In the genomic region with DNA sequence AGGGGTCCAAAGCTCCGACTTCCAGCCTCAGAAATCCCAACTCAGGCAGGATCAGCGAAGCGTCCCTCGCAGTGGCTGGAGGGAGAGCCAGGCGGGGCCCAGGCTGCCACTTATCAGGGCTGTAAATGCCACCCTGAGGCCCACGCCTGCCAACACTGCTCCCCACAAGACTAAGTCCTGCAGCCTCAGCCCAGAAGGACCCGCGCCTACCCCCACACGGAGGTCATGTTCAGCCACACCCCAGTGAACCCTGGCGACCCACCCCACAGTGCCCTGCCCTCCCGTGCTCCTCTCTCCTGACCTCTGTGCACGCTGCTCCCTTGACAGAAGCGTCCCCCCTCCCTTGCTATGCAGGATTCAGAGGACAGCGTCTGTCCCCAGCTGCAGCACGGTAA, we compare ENCODE assay signal across 12 cellular contexts. TPM values are rescaled to one million over a fixed set of nuclear protein-coding genes. Genes with fewer than 3 reads are reported as not detected.
DNase-seq lines count a peak whose midpoint lies in the region; ATAC-seq and TF ChIP-seq lines count a peak whose summit lies in the region.
"Had no signal": no experiment of that assay in that cellular context is flagged by ENCODE, and none has a peak within 500 bp of the region (broad histone marks: within the 10 kb centered on the region; RNA-seq: fewer than 3 reads in every experiment).

No MANE protein-coding gene starts in this region.

- H3K27me3 Mint-ChIP-seq in GM23338 (ENCODE audit: insufficient read depth, low read depth, poor library complexity) (peaks cover 5% of the 10 kb centered on the region), glutamatergic neuron (ENCODE audit: unreplicated experiment) (peaks cover 10% of the 10 kb centered on the region)
- H3K27me3 Mint-ChIP-seq: naive thymus-derived CD4-positive, alpha-beta T cell had no signal

- H3K9me3 ChIP-seq in RWPE2 (ENCODE audit: severe bottlenecking) (no peaks in the 10 kb centered on the region), gastrocnemius medialis (no peaks in the 10 kb centered on the region), testis (no peaks in the 10 kb centered on the region)

- DNase-seq in GM23338 (ENCODE audit: low spot score) (no peak), RWPE2 (ENCODE audit: low spot score) (peak; percentile 56), glutamatergic neuron (no peak), gastrocnemius medialis (no peak), testis (no peak), islet precursor cell (no peak)
- DNase-seq: COR-L47; Kasumi-1; naive thymus-derived CD4-positive, alpha-beta T cell; NCI-H2081 treated with DMSO at 0.1 percent for 48 hours; T-helper 1 cell had no signal

- H3K4me1 Mint-ChIP-seq in GM23338 (peaks cover 26% of the 10 kb centered on the region), glutamatergic neuron (ENCODE audit: low read depth, unreplicated experiment) (peaks cover 36% of the 10 kb centered on the region)

- H3F3A ChIP-seq in GM23338 (replicated peaks; ENCODE audit: low read depth): no peaks in the 10 kb centered on the region

- no peaks in the 10 kb centered on the region for H3K9me2 ChIP-seq in GM23338 (ENCODE audit: insufficient read depth)

- 85% methylated on average over 11 to 15 of the region's 15 CpGs for WGBS in testis, 2 donors

- in situ Hi-C loops in gastrocnemius medialis (cut with MboI; ENCODE audit: low sequenced_read_pairs in 4 of 4): loop anchor here in 1 of 4 donors (5.0 kb wide), 1 partner anchor 54 kb away; no protein-coding TSS in a partner anchor

- ATAC-seq in GM23338: no peak
- ATAC-seq in RWPE2 (ENCODE audit: low read depth): no peak
- ATAC-seq in gastrocnemius medialis: no peak
- no peak for ATAC-seq in activated CD4-positive, CD25-positive, alpha-beta regulatory T cell treated with anti-CD3 and anti-CD28 coated beads, Interleukin-2, amount 50 U/mL, for 24 hours
- ATAC-seq: naive thymus-derived CD4-positive, alpha-beta T cell had no signal

- intact Hi-C loops in gastrocnemius medialis (cut with DNase I; ENCODE audit: low total_unique reads): no loop called here
- intact Hi-C loops in testis (cut with DNase I; ENCODE audit: low total_unique reads): no loop called here

- no peaks in the 10 kb centered on the region for H3K27me3 ChIP-seq in GM23338 (ENCODE audit: insufficient read depth)
- no peaks in the 10 kb centered on the region for H3K27me3 ChIP-seq in RWPE2 (ENCODE audit: insufficient read depth, poor library complexity, severe bottlenecking)
- no peaks in the 10 kb centered on the region for H3K27me3 ChIP-seq in gastrocnemius medialis
- H3K27me3 ChIP-seq in testis: no peaks in the 10 kb centered on the region

- 0 out of 2 replicates have a peak, but pooled peaks cover 3% of the 10 kb centered on the region for H3K79me2 ChIP-seq in GM23338 (replicated peaks; ENCODE audit: insufficient read depth)

- H3K27ac ChIP-seq in GM23338 (ENCODE audit: low read depth) (no peak overlapping the region), RWPE2 (ENCODE audit: poor library complexity, severe bottlenecking) (peak overlapping the region; percentile 78), gastrocnemius medialis (peak overlapping the region; percentile 93 to 99 (median 94)), testis (no peak overlapping the region)

- no peaks in the 10 kb centered on the region for H4K20me1 ChIP-seq in GM23338 (replicated peaks; ENCODE audit: insufficient read depth)

- H3K36me3 Mint-ChIP-seq in GM23338 (ENCODE audit: low read depth) (peaks cover 39% of the 10 kb centered on the region), glutamatergic neuron (ENCODE audit: unreplicated experiment) (no peaks in the 10 kb centered on the region)

- H3K27ac Mint-ChIP-seq in GM23338 (peak overlapping the region; percentile 86; the same call in 1 of the 2 replicates), glutamatergic neuron (ENCODE audit: unreplicated experiment) (peak overlapping the region; percentile 71)

- H3K4me2 ChIP-seq in GM23338: no peak overlapping the region

- H3K4me3 ChIP-seq in GM23338: no peak overlapping the region
- H3K4me3 ChIP-seq in RWPE2 (ENCODE audit: severe bottlenecking): no peak overlapping the region
- no peak overlapping the region for H3K4me3 ChIP-seq in gastrocnemius medialis
- H3K4me3 ChIP-seq in testis: no peak overlapping the region

- H3K36me3 ChIP-seq in GM23338 (ENCODE audit: insufficient read depth): no peaks in the 10 kb centered on the region
- peaks cover 23% of the 10 kb centered on the region for H3K36me3 ChIP-seq in RWPE2 (ENCODE audit: low read depth)
- H3K36me3 ChIP-seq in gastrocnemius medialis: no peaks in the 10 kb centered on the region
- H3K36me3 ChIP-seq in testis (ENCODE audit: low read depth, missing control alignments): no peaks in the 10 kb centered on the region

- H3K9me3 Mint-ChIP-seq in GM23338 (no peaks in the 10 kb centered on the region), glutamatergic neuron (ENCODE audit: unreplicated experiment) (peaks cover 17% of the 10 kb centered on the region)
- H3K9me3 Mint-ChIP-seq: naive thymus-derived CD4-positive, alpha-beta T cell had no signal

- H3K4me3 Mint-ChIP-seq in GM23338: no peak overlapping the region
- peak overlapping the region; percentile 73 for H3K4me3 Mint-ChIP-seq in glutamatergic neuron (ENCODE audit: unreplicated experiment)

- H3K4me1 ChIP-seq in GM23338 (ENCODE audit: insufficient read depth) (no peaks in the 10 kb centered on the region), RWPE2 (ENCODE audit: insufficient read depth, poor library complexity, severe bottlenecking) (peaks cover 34% of the 10 kb centered on the region), gastrocnemius medialis (peaks cover 26 to 40% of the 10 kb centered on the region in 2 donors), testis (peaks cover 18% of the 10 kb centered on the region)

- no peak for TF ChIP-seq POLR2A in gastrocnemius medialis (IDR thresholded peaks at IDR 0.05)
- TF ChIP-seq POLR2A in testis (IDR thresholded peaks at IDR 0.05): no peak

- TF ChIP-seq CTCF in GM23338 (conservative IDR thresholded peaks at IDR 0.05; ENCODE audit: low read depth in 2 of 2) (no peak), RWPE2 (IDR thresholded peaks at IDR 0.05; ENCODE audit: poor library complexity, severe bottlenecking) (no peak), glutamatergic neuron (IDR thresholded peaks at IDR 0.05; ENCODE audit: partially characterized antibody, unreplicated experiment) (no peak), gastrocnemius medialis (IDR thresholded peaks at IDR 0.05 in 4 of 5, conservative IDR thresholded peaks at IDR 0.05 in 1 of 5) (no peak), testis (IDR thresholded peaks at IDR 0.05) (no peak)

- H2AFZ ChIP-seq in GM23338: peak overlapping the region; percentile 52; the same call in 1 of the 2 replicates

TF ChIP-seq in GM23338, 12 proteins besides CTCF, POLR2A, EP300 and RAD21 (continues in another document):
- no peak for TF ChIP-seq NANOG (IDR thresholded peaks at IDR 0.05; ENCODE audit: borderline replicate concordance)
- TF ChIP-seq EZH2 (IDR thresholded peaks at IDR 0.05; ENCODE audit: low read depth, unreplicated experiment): no peak
- TF ChIP-seq POLR2AphosphoS5 (IDR thresholded peaks at IDR 0.05; ENCODE audit: low read depth): no peak
- no peak for TF ChIP-seq CREB1 (CRISPR knock-in tag; IDR thresholded peaks at IDR 0.05; ENCODE audit: low read depth)
- TF ChIP-seq, protein P1, sequence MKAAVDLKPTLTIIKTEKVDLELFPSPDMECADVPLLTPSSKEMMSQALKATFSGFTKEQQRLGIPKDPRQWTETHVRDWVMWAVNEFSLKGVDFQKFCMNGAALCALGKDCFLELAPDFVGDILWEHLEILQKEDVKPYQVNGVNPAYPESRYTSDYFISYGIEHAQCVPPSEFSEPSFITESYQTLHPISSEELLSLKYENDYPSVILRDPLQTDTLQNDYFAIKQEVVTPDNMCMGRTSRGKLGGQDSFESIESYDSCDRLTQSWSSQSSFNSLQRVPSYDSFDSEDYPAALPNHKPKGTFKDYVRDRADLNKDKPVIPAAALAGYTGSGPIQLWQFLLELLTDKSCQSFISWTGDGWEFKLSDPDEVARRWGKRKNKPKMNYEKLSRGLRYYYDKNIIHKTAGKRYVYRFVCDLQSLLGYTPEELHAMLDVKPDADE (IDR thresholded peaks at IDR 0.05): no peak

RNA-seq across cellular contexts. Expression of a gene that starts 3.1 kb away (rescaled TPM):
- total RNA-seq in GM23338 (2014; rRNA removed; shearing (Covaris generic)): 28.3 and 32.0 TPM in 2 replicates
- polyA plus RNA-seq in GM23338 (2016; fragmentation: Nextera tagmentation; extraction: Ambion mirVana) (84.8 and 93.6 TPM in 2 replicates), testis (ENCODE audit: insufficient read depth, low read depth, low replicate concordance) (23.7 TPM)
- total RNA-seq in glutamatergic neuron (ENCODE audit: unreplicated experiment) (56.6 TPM), gastrocnemius medialis (10 to 100 TPM; 25.4 to 46.4 (median 32.2) TPM), testis (10 to 100 TPM; 39.1 to 44.5 TPM)

RNA-seq across cellular contexts. Expression of a gene that starts 10.7 kb away (rescaled TPM):
- total RNA-seq in GM23338 (2014; rRNA removed; shearing (Covaris generic)): 0.04 and 0.66 TPM in 2 replicates
- polyA plus RNA-seq in GM23338 (2016; fragmentation: Nextera tagmentation; extraction: Ambion mirVana): 0.03 and 0.18 TPM in 2 replicates
- total RNA-seq in glutamatergic neuron (ENCODE audit: unreplicated experiment): 20.7 TPM
- 1 to 10 TPM in 3 of 4 donors, under 1 TPM in 1; 0.55 to 3.3 (median 1.3) TPM for total RNA-seq in gastrocnemius medialis
- total RNA-seq in testis: 10 to 100 TPM; 18.7 to 20.9 TPM
- 7.1 TPM for polyA plus RNA-seq in testis (ENCODE audit: insufficient read depth, low read depth, low replicate concordance)

RNA-seq across cellular contexts. Expression of a gene that starts 36.2 kb away (rescaled TPM):
- 14.2 and 19.3 TPM in 2 replicates for total RNA-seq in GM23338 (2014; rRNA removed; shearing (Covaris generic))
- polyA plus RNA-seq in GM23338 (2016; fragmentation: Nextera tagmentation; extraction: Ambion mirVana): 4.4 and 5.1 TPM in 2 replicates
- total RNA-seq in glutamatergic neuron (ENCODE audit: unreplicated experiment): 10.5 TPM
- total RNA-seq in gastrocnemius medialis: 100 to 1,000 TPM in 1 of 4 donors, 10 to 100 TPM in 3; 33.5 to 112 (median 75.3) TPM
- 10 to 100 TPM; 17.9 to 25.8 TPM for total RNA-seq in testis
- 15.0 TPM for polyA plus RNA-seq in testis (ENCODE audit: insufficient read depth, low read depth, low replicate concordance)

Comparison
In these comparisons a context has a peak if more than half of its experiments do, and no peak if none do; other contexts are left out.
1. H3K27ac ChIP-seq: peak in RWPE2 (single experiment) and gastrocnemius medialis (4 of 4); none in GM23338 (single experiment) and testis (0 of 2).